ENCODE assay signal across 5 cellular contexts in the genomic region with DNA sequence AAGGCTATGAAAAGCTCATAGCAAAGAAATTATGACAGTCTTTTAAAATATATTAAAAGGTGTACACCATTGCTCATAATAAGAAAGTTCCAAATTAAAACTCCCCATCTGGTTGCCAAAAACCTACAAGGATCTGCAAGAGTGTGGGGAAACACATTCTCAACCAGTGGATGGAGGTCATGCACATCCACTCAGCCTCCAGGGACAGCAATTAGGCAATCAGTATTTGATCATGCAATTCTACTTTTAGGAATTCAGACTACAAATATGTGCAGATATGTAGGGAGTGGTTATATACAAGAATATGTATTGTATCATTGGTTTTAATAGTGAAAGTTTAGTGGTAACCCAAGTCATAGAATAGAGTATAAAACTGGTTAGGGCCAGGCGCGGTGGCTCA.
"Had no signal": no experiment of that assay in that cellular context is flagged by ENCODE, and none has a peak within 500 bp of the region (broad histone marks: within the 10 kb centered on the region; RNA-seq: fewer than 3 reads in every experiment).

No MANE protein-coding gene starts in this region.

- H3K27ac Mint-ChIP-seq: GM23338, H9 had no signal

- H3K4me2 ChIP-seq: GM23338 had no signal

- DNase-seq: H9, HCEC 1CT, IMR-90 had no signal

- H3K4me3 Mint-ChIP-seq: GM23338, H9 had no signal

- H2AFZ ChIP-seq: GM23338 had no signal

- H3K9me3 Mint-ChIP-seq: GM23338, H9 had no signal

- ATAC-seq: GM23338, K562 had no signal

- H3K4me3 ChIP-seq: GM23338, K562 had no signal
